Comparison of ENCODE assay signal across 19 cellular contexts in genomic region chr13:113129480-113129879, GRCh38. TPM values are rescaled to one million over a fixed set of nuclear protein-coding genes. Genes with fewer than 3 reads are reported as not detected.
DNase-seq lines count a peak whose midpoint lies in the region; ATAC-seq, FAIRE-seq and TF ChIP-seq lines count a peak whose summit lies in the region.
"Had no signal": no experiment of that assay in that cellular context is flagged by ENCODE, and none has a peak within 500 bp of the region (broad histone marks: within the 10 kb centered on the region; RNA-seq: fewer than 3 reads in every experiment).

No MANE protein-coding gene starts in this region.

- no peak for TF ChIP-seq EP300 in suprapubic skin (IDR thresholded peaks at IDR 0.05)

- FAIRE-seq in endothelial cell of umbilical vein (lab: Jason Lieb, UNC): no peak
- FAIRE-seq in small intestine (lab: Jason Lieb, UNC): no peak

- H3K4me1 Mint-ChIP-seq in activated B cell treated with CpG ODN at 0.5 μM for 24 hours: no peaks in the 10 kb centered on the region

- H3K9ac ChIP-seq in endothelial cell of umbilical vein (replicated peaks; ENCODE audit: extremely low read depth, insufficient read depth, low read length): no peak overlapping the region

- no peak for TF ChIP-seq CTCF in activated B cell treated with CpG ODN at 0.5 μM for 24 hours (IDR thresholded peaks at IDR 0.05)
- TF ChIP-seq CTCF in endothelial cell of umbilical vein (IDR thresholded peaks at IDR 0.05; ENCODE audit: extremely low read depth in 1 of 2, insufficient read depth in 1 of 2, low read depth in 1 of 2, low read length in 2 of 2): no peak
- TF ChIP-seq CTCF in lower lobe of right lung (IDR thresholded peaks at IDR 0.05): no peak
- no peak for TF ChIP-seq CTCF in suprapubic skin (IDR thresholded peaks at IDR 0.05)

- no peaks in the 10 kb centered on the region for H3K79me2 ChIP-seq in endothelial cell of umbilical vein (ENCODE audit: control insufficient read depth, insufficient read depth, low read length)

- dilution Hi-C loops in endothelial cell of umbilical vein (cut with MboI; ENCODE audit: extremely low pct_ligation_motif_present, low sequenced_read_pairs): no loop called here

- POLR2A ChIA-PET in activated B cell treated with CpG ODN at 0.5 μM for 24 hours (lab: Charles Lee) (no interaction called here), endothelial cell of umbilical vein (lab: Charles Lee) (no interaction called here)

- peak overlapping the region; percentile 66 for H2AFZ ChIP-seq in endothelial cell of umbilical vein (ENCODE audit: low read depth, low read length)

- intact Hi-C loops in activated B cell treated with CpG ODN at 0.5 μM for 24 hours (cut with micrococcal nuclease): no loop called here
- intact Hi-C loops in endothelial cell of umbilical vein (cut with micrococcal nuclease): no loop called here
- intact Hi-C loops in lower lobe of right lung (cut with DNase I): no loop called here

- CTCF ChIA-PET in activated B cell treated with CpG ODN at 0.5 μM for 24 hours (lab: Charles Lee): no interaction called here
- CTCF ChIA-PET in endothelial cell of umbilical vein (lab: Charles Lee): interaction anchor here (0.7 kb wide), 1 partner anchor 203 kb away, joined by 4 read pairs; no protein-coding TSS in a partner anchor

- H3K27me3 ChIP-seq in endothelial cell of umbilical vein (ENCODE audit: control insufficient read depth in 2 of 2, insufficient read depth in 2 of 2, low read length in 2 of 2) (peaks cover 18 to 23% of the 10 kb centered on the region in 2 experiments), lower lobe of right lung (ENCODE audit: low read depth) (peaks cover 19% of the 10 kb centered on the region), suprapubic skin (peaks cover 12% of the 10 kb centered on the region), small intestine (ENCODE audit: control insufficient read depth in 2 of 2, insufficient read depth in 2 of 2, low read length in 2 of 2) (no peaks in the 10 kb centered on the region)

- H3K27me3 Mint-ChIP-seq in activated B cell treated with CpG ODN at 0.5 μM for 24 hours: peaks cover 40% of the 10 kb centered on the region

- H3K4me3 ChIP-seq in endothelial cell of umbilical vein (replicated peaks in 1 of 3; ENCODE audit: insufficient read depth in 1 of 3, low read depth in 1 of 3, low read length in 3 of 3): peak overlapping the region in 1 of 3 experiments; percentile 19
- no peak overlapping the region for H3K4me3 ChIP-seq in lower lobe of right lung
- H3K4me3 ChIP-seq in suprapubic skin: peak overlapping the region; percentile 32
- H3K4me3 ChIP-seq in small intestine (ENCODE audit: low read depth in 1 of 2, low read length in 2 of 2): no peak overlapping the region

- H3K4me3 Mint-ChIP-seq in activated B cell treated with CpG ODN at 0.5 μM for 24 hours: no peak overlapping the region

- H3K4me1 ChIP-seq in endothelial cell of umbilical vein (ENCODE audit: control insufficient read depth, extremely low read depth, insufficient read depth, low read length) (no peaks in the 10 kb centered on the region), lower lobe of right lung (no peaks in the 10 kb centered on the region), suprapubic skin (peaks cover 6% of the 10 kb centered on the region), small intestine (ENCODE audit: control insufficient read depth in 2 of 2, insufficient read depth in 1 of 2, low read depth in 1 of 2, low read length in 1 of 2) (no peaks in the 10 kb centered on the region)
- H3K4me1 ChIP-seq: breast epithelium, left lung had no signal

- H3K9me1 ChIP-seq in endothelial cell of umbilical vein (replicated peaks; ENCODE audit: control insufficient read depth, extremely low read depth, insufficient read depth, low read length): no peaks in the 10 kb centered on the region

- ATAC-seq in activated B cell treated with CpG ODN at 0.5 μM for 24 hours (ENCODE audit: low read depth) (no peak), lower lobe of right lung (no peak)
- ATAC-seq: PC-3 had no signal

- 79% methylated on average over 27 of the region's 27 CpGs for WGBS in suprapubic skin
- 78 to 94% (median 83%) methylated on average over 27 of the region's 27 CpGs for WGBS in small intestine, 3 donors

- peaks cover 2% of the 10 kb centered on the region for H3K9me3 Mint-ChIP-seq in activated B cell treated with CpG ODN at 0.5 μM for 24 hours

- no TSS peak for BruUV-seq in endothelial cell of umbilical vein (replicated peaks; lab: Mats Ljungman, UMichigan)

- H3K36me3 ChIP-seq in endothelial cell of umbilical vein (ENCODE audit: control insufficient read depth in 2 of 2, extremely low read depth in 1 of 2, insufficient read depth in 2 of 2, low read length in 2 of 2): no peaks in the 10 kb centered on the region
- H3K36me3 ChIP-seq in lower lobe of right lung: no peaks in the 10 kb centered on the region
- no peaks in the 10 kb centered on the region for H3K36me3 ChIP-seq in suprapubic skin
- no peaks in the 10 kb centered on the region for H3K36me3 ChIP-seq in small intestine (ENCODE audit: control insufficient read depth in 2 of 2, insufficient read depth in 2 of 2, low read length in 2 of 2)
- H3K36me3 ChIP-seq: breast epithelium, left lung had no signal

- H3K27ac ChIP-seq in endothelial cell of umbilical vein (ENCODE audit: insufficient read depth, low read depth, low read length) (no peak overlapping the region), lower lobe of right lung (no peak overlapping the region), suprapubic skin (no peak overlapping the region), small intestine (ENCODE audit: low read depth in 1 of 2, low read length in 1 of 2) (no peak overlapping the region)
- H3K27ac ChIP-seq: breast epithelium, left lung had no signal

- no peak overlapping the region for H3K27ac Mint-ChIP-seq in activated B cell treated with CpG ODN at 0.5 μM for 24 hours
- H3K27ac Mint-ChIP-seq: activated CD4-positive, alpha-beta T cell treated with anti-CD3 and anti-CD28 coated beads for 36 hours; naive B cell had no signal

- TF ChIP-seq POLR2A in endothelial cell of umbilical vein (IDR thresholded peaks at IDR 0.05; ENCODE audit: low read depth, low read length) (no peak), suprapubic skin (IDR thresholded peaks at IDR 0.05) (no peak)

- no peaks in the 10 kb centered on the region for H3K9me3 ChIP-seq in endothelial cell of umbilical vein (replicated peaks; ENCODE audit: control insufficient read depth, insufficient read depth, low read length)
- H3K9me3 ChIP-seq in lower lobe of right lung: no peaks in the 10 kb centered on the region
- no peaks in the 10 kb centered on the region for H3K9me3 ChIP-seq in suprapubic skin
- no peaks in the 10 kb centered on the region for H3K9me3 ChIP-seq in small intestine (ENCODE audit: control insufficient read depth, low read depth)
- H3K9me3 ChIP-seq: breast epithelium, left lung had no signal

- DNase-seq in activated B cell treated with CpG ODN at 0.5 μM for 24 hours: peak; percentile 11
- DNase-seq in endothelial cell of umbilical vein (ENCODE audit: low read depth, low spot score): no peak
- peak; percentile 41 for DNase-seq in lower lobe of right lung
- DNase-seq in suprapubic skin (ENCODE audit: low spot score in 2 of 2): peak in 1 of 2 donors; percentile 49
- DNase-seq in NCI-H510A (lab: John Stamatoyannopoulos, UW): no peak
- DNase-seq in small intestine: no peak
- DNase-seq in superior temporal gyrus (ENCODE audit: extremely low spot score): no peak
- DNase-seq: activated CD8-positive, alpha-beta memory T cell treated with anti-CD3 and anti-CD28 coated beads, Interleukin-2, amount 50 U/mL, for 4 hours; IMR-90; naive B cell; NCI-H774; PC-3; T1000 had no signal

- no peaks in the 10 kb centered on the region for H4K20me1 ChIP-seq in endothelial cell of umbilical vein (replicated peaks; ENCODE audit: control insufficient read depth, extremely low read depth, insufficient read depth, low read length)

- no peaks in the 10 kb centered on the region for H3K36me3 Mint-ChIP-seq in activated B cell treated with CpG ODN at 0.5 μM for 24 hours (ENCODE audit: low read depth)
- H3K36me3 Mint-ChIP-seq: naive B cell had no signal

- peak overlapping the region; percentile 3 for H3K4me2 ChIP-seq in endothelial cell of umbilical vein (ENCODE audit: insufficient read depth, low read length)

RNA-seq across cellular contexts. Expression of gene F10, which starts 6.9 kb away (rescaled TPM):
- total RNA-seq in activated B cell treated with CpG ODN at 0.5 μM for 24 hours (not detected in 2 replicates), endothelial cell of umbilical vein (not detected in 2 replicates), lower lobe of right lung (8.9 TPM), suprapubic skin (1 to 10 TPM; 4.9 to 7.8 (median 6.7) TPM)
- polyA plus RNA-seq in endothelial cell of umbilical vein (0.14 and 0.25 TPM in 2 replicates), small intestine (10 to 100 TPM in 1 of 3 donors, 1 to 10 TPM in 2; 7.7 to 15.1 (median 9.4) TPM)
- polyA plus RNA-seq in endothelial cell of umbilical vein (2011; cell fraction: cytosol; rRNA removed): 0.08 and 0.10 TPM in 2 replicates
- 0.22 TPM in 1 of 2 replicates, not detected in the other for polyA plus RNA-seq in endothelial cell of umbilical vein (2011; cell fraction: nucleus; rRNA removed)
- polyA plus RNA-seq in endothelial cell of umbilical vein (2012): 0.15 and 0.98 TPM in 2 replicates
- not detected in 2 replicates for polyA minus RNA-seq in endothelial cell of umbilical vein
- polyA minus RNA-seq in endothelial cell of umbilical vein (2011; cell fraction: cytosol; rRNA and poly(A)+ RNA removed): not detected
- not detected in 2 replicates for polyA minus RNA-seq in endothelial cell of umbilical vein (2011; cell fraction: nucleus; rRNA and poly(A)+ RNA removed)
- total RNA-seq: activated CD4-positive, alpha-beta T cell treated with anti-CD3 and anti-CD28 coated beads for 36 hours; activated naive CD4-positive, alpha-beta T cell treated with anti-CD3 and anti-CD28 coated beads, Interleukin-2, amount 50 U/mL, for 72 hours; PC-3 had no signal

RNA-seq across cellular contexts. Expression of gene F7, which starts 23.9 kb away (rescaled TPM):
- total RNA-seq in activated B cell treated with CpG ODN at 0.5 μM for 24 hours: not detected in 2 replicates
- total RNA-seq in endothelial cell of umbilical vein: not detected in 2 replicates
- not detected in 2 replicates for polyA plus RNA-seq in endothelial cell of umbilical vein
- not detected in 2 replicates for polyA plus RNA-seq in endothelial cell of umbilical vein (2011; cell fraction: cytosol; rRNA removed)
- polyA plus RNA-seq in endothelial cell of umbilical vein (2011; cell fraction: nucleus; rRNA removed): not detected in 2 replicates
- not detected in 2 replicates for polyA plus RNA-seq in endothelial cell of umbilical vein (2012)
- polyA minus RNA-seq in endothelial cell of umbilical vein: not detected in 2 replicates
- polyA minus RNA-seq in endothelial cell of umbilical vein (2011; cell fraction: cytosol; rRNA and poly(A)+ RNA removed): not detected
- polyA minus RNA-seq in endothelial cell of umbilical vein (2011; cell fraction: nucleus; rRNA and poly(A)+ RNA removed): not detected in 2 replicates
- not detected for total RNA-seq in lower lobe of right lung
- total RNA-seq in suprapubic skin: not detected
- under 1 TPM in 1 of 3 donors, not detected in 2; 0.24 TPM for polyA plus RNA-seq in small intestine
- total RNA-seq: activated naive CD4-positive, alpha-beta T cell treated with anti-CD3 and anti-CD28 coated beads, Interleukin-2, amount 50 U/mL, for 72 hours; left lung; PC-3 had no signal

RNA-seq across cellular contexts. Expression of gene PROZ, which starts 29.0 kb away (rescaled TPM):
- not detected in 2 replicates for total RNA-seq in activated B cell treated with CpG ODN at 0.5 μM for 24 hours
- total RNA-seq in endothelial cell of umbilical vein: not detected in 2 replicates
- polyA plus RNA-seq in endothelial cell of umbilical vein: not detected in 2 replicates
- not detected in 2 replicates for polyA plus RNA-seq in endothelial cell of umbilical vein (2011; cell fraction: cytosol; rRNA removed)
- polyA plus RNA-seq in endothelial cell of umbilical vein (2011; cell fraction: nucleus; rRNA removed): not detected in 2 replicates
- not detected in 2 replicates for polyA plus RNA-seq in endothelial cell of umbilical vein (2012)
- polyA minus RNA-seq in endothelial cell of umbilical vein: not detected in 2 replicates
- polyA minus RNA-seq in endothelial cell of umbilical vein (2011; cell fraction: cytosol; rRNA and poly(A)+ RNA removed): not detected
- not detected in 2 replicates for polyA minus RNA-seq in endothelial cell of umbilical vein (2011; cell fraction: nucleus; rRNA and poly(A)+ RNA removed)
- not detected for total RNA-seq in lower lobe of right lung
- total RNA-seq in suprapubic skin: not detected
- not detected for polyA plus RNA-seq in small intestine
- total RNA-seq: activated CD4-positive, alpha-beta T cell treated with anti-CD3 and anti-CD28 coated beads for 36 hours; breast epithelium; IMR-90; left lung; PC-3; temporal lobe had no signal
- polyA plus RNA-seq: BJ, IMR-90 had no signal

Comparison
In these comparisons a context has a peak if more than half of its experiments do, and no peak if none do; other contexts are left out.
1. DNase-seq: peak in activated B cell treated with CpG ODN at 0.5 μM for 24 hours (single experiment) and lower lobe of right lung (single experiment); none in endothelial cell of umbilical vein (single experiment), NCI-H510A (single experiment), small intestine (single experiment) and superior temporal gyrus (single experiment).